Comparison of ENCODE assay signal across 1 cellular context in genomic region chr2:241506793-241507429, GRCh38.
TF ChIP-seq lines count a peak whose summit lies in the region.

No MANE protein-coding gene starts in this region.

TF ChIP-seq in GM12878, 131 proteins besides CTCF, POLR2A, EP300 and RAD21 (continued from another document):
- no peak for TF ChIP-seq CEBPZ (IDR thresholded peaks at IDR 0.05; ENCODE audit: low read depth, low read length)
- TF ChIP-seq PRDM15 (CRISPR knock-in tag; IDR thresholded peaks at IDR 0.05): no peak
- no peak for TF ChIP-seq MEF2A (IDR thresholded peaks at IDR 0.05; ENCODE audit: insufficient read depth, low read depth, low read length)
- TF ChIP-seq EGR1 (IDR thresholded peaks at IDR 0.05; ENCODE audit: borderline replicate concordance in 1 of 2, low read depth in 2 of 2, low read length in 2 of 2): no peak
- no peak for TF ChIP-seq KDM1A (IDR thresholded peaks at IDR 0.05; ENCODE audit: borderline replicate concordance)
- TF ChIP-seq REST (IDR thresholded peaks at IDR 0.05; ENCODE audit: low read depth, low read length): no peak
